Comparison of ENCODE assay signal across 1 cellular context in genomic region chr13:30713133-30713532, GRCh38.
A peak's percentile ranks its signal among the peaks of the same experiment; 100 is the strongest.
TF ChIP-seq lines count a peak whose summit lies in the region.

No MANE protein-coding gene starts in this region.

TF ChIP-seq in K562, 482 proteins besides CTCF, POLR2A, EP300 and RAD21 (continued from another document):
- TF ChIP-seq, protein P1, sequence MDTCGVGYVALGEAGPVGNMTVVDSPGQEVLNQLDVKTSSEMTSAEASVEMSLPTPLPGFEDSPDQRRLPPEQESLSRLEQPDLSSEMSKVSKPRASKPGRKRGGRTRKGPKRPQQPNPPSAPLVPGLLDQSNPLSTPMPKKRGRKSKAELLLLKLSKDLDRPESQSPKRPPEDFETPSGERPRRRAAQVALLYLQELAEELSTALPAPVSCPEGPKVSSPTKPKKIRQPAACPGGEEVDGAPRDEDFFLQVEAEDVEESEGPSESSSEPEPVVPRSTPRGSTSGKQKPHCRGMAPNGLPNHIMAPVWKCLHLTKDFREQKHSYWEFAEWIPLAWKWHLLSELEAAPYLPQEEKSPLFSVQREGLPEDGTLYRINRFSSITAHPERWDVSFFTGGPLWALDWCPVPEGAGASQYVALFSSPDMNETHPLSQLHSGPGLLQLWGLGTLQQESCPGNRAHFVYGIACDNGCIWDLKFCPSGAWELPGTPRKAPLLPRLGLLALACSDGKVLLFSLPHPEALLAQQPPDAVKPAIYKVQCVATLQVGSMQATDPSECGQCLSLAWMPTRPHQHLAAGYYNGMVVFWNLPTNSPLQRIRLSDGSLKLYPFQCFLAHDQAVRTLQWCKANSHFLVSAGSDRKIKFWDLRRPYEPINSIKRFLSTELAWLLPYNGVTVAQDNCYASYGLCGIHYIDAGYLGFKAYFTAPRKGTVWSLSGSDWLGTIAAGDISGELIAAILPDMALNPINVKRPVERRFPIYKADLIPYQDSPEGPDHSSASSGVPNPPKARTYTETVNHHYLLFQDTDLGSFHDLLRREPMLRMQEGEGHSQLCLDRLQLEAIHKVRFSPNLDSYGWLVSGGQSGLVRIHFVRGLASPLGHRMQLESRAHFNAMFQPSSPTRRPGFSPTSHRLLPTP (IDR thresholded peaks at IDR 0.05; ENCODE audit: borderline replicate concordance, extremely low read depth, insufficient read length) = no peak
- TF ChIP-seq THRAP3 (IDR thresholded peaks at IDR 0.05; ENCODE audit: borderline replicate concordance) (no peak), SETDB1 (IDR thresholded peaks at IDR 0.05; ENCODE audit: low read length) (no peak), BHLHE40 (IDR thresholded peaks at IDR 0.05; ENCODE audit: low read length) (peak; percentile 20; the same call in 1 of the 2 replicates), PPARD (CRISPR knock-in tag; IDR thresholded peaks at IDR 0.05) (no peak), MEF2D (tag; conservative IDR thresholded peaks at IDR 0.05; ENCODE audit: low read depth) (no peak), ETV6 (IDR thresholded peaks at IDR 0.05; ENCODE audit: borderline replicate concordance in 1 of 2, low read depth in 2 of 2, low read length in 1 of 2) (peak; percentile 23 to 66; a peak in 2 of 4 replicates), ETV6 (CRISPR knock-in tag; IDR thresholded peaks at IDR 0.05; ENCODE audit: borderline replicate concordance) (no peak), FOXJ2 (tag; IDR thresholded peaks at IDR 0.05) (no peak), E2F4 (CRISPR knock-in tag; IDR thresholded peaks at IDR 0.05; ENCODE audit: low read depth) (no peak), CHD4 (IDR thresholded peaks at IDR 0.05; ENCODE audit: insufficient read depth, insufficient replicate concordance, low read depth, low read length, poor library complexity, severe bottlenecking) (no peak), XRCC3 (IDR thresholded peaks at IDR 0.05) (no peak), ZBTB8A (IDR thresholded peaks at IDR 0.05; ENCODE audit: partially characterized antibody) (no peak), EGR1 (conservative IDR thresholded peaks at IDR 0.05) (no peak), ZNF318 (IDR thresholded peaks at IDR 0.05; ENCODE audit: borderline replicate concordance in 1 of 2, low read depth in 1 of 2) (no peak), ETS2 (tag; IDR thresholded peaks at IDR 0.05; ENCODE audit: borderline replicate concordance, poor library complexity, severe bottlenecking) (no peak), SPI1 (IDR thresholded peaks at IDR 0.05; ENCODE audit: borderline replicate concordance, low read depth, low read length) (peak; percentile 98), NFATC3 (IDR thresholded peaks at IDR 0.05) (no peak)
- TF ChIP-seq, protein P2, sequence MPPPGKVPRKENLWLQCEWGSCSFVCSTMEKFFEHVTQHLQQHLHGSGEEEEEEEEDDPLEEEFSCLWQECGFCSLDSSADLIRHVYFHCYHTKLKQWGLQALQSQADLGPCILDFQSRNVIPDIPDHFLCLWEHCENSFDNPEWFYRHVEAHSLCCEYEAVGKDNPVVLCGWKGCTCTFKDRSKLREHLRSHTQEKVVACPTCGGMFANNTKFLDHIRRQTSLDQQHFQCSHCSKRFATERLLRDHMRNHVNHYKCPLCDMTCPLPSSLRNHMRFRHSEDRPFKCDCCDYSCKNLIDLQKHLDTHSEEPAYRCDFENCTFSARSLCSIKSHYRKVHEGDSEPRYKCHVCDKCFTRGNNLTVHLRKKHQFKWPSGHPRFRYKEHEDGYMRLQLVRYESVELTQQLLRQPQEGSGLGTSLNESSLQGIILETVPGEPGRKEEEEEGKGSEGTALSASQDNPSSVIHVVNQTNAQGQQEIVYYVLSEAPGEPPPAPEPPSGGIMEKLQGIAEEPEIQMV (tag; conservative IDR thresholded peaks at IDR 0.05; ENCODE audit: low read depth) = no peak
- TF ChIP-seq, protein P3, sequence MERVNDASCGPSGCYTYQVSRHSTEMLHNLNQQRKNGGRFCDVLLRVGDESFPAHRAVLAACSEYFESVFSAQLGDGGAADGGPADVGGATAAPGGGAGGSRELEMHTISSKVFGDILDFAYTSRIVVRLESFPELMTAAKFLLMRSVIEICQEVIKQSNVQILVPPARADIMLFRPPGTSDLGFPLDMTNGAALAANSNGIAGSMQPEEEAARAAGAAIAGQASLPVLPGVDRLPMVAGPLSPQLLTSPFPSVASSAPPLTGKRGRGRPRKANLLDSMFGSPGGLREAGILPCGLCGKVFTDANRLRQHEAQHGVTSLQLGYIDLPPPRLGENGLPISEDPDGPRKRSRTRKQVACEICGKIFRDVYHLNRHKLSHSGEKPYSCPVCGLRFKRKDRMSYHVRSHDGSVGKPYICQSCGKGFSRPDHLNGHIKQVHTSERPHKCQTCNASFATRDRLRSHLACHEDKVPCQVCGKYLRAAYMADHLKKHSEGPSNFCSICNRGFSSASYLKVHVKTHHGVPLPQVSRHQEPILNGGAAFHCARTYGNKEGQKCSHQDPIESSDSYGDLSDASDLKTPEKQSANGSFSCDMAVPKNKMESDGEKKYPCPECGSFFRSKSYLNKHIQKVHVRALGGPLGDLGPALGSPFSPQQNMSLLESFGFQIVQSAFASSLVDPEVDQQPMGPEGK (CRISPR knock-in tag; IDR thresholded peaks at IDR 0.05; ENCODE audit: borderline replicate concordance) = no peak
- TF ChIP-seq, protein P4, sequence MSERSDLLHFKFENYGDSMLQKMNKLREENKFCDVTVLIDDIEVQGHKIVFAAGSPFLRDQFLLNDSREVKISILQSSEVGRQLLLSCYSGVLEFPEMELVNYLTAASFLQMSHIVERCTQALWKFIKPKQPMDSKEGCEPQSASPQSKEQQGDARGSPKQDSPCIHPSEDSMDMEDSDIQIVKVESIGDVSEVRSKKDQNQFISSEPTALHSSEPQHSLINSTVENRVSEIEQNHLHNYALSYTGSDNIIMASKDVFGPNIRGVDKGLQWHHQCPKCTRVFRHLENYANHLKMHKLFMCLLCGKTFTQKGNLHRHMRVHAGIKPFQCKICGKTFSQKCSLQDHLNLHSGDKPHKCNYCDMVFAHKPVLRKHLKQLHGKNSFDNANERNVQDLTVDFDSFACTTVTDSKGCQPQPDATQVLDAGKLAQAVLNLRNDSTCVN (CRISPR knock-in tag; IDR thresholded peaks at IDR 0.05) = no peak
